ENCODE assay signal across 9 cellular contexts in genomic region chr1:23544444-23545389, GRCh38. TPM values are rescaled to one million over a fixed set of nuclear protein-coding genes. Genes with fewer than 3 reads are reported as not detected.
DNase-seq lines count a peak whose midpoint lies in the region; ATAC-seq and TF ChIP-seq lines count a peak whose summit lies in the region.
"Had no signal": no experiment of that assay in that cellular context is flagged by ENCODE, and none has a peak within 500 bp of the region (broad histone marks: within the 10 kb centered on the region; RNA-seq: fewer than 3 reads in every experiment).

No MANE protein-coding gene starts in this region.

- H3K27me3 Mint-ChIP-seq in activated naive CD8-positive, alpha-beta T cell treated with anti-CD3 and anti-CD28 coated beads, Interleukin-2, amount 10 ng/mL, durations not matched to agents 7 days and 5 days, result peaks cover 1% of the 10 kb centered on the region
- peaks cover 3% of the 10 kb centered on the region for H3K27me3 Mint-ChIP-seq in progenitor cell of endocrine pancreas

- no peak overlapping the region for H3K27ac Mint-ChIP-seq in activated naive CD8-positive, alpha-beta T cell treated with anti-CD3 and anti-CD28 coated beads, Interleukin-2, amount 10 ng/mL, durations not matched to agents 7 days and 5 days
- H3K27ac Mint-ChIP-seq in progenitor cell of endocrine pancreas, result no peak overlapping the region
- H3K27ac Mint-ChIP-seq: dendritic cell treated with granulocyte-macrophage colony-stimulating factor and Interleukin-4, amounts not matched to agents 40 ng/mL and 50 ng/mL, for 4 days had no signal

- peak; percentile 29 for ATAC-seq in activated naive CD8-positive, alpha-beta T cell treated with anti-CD3 and anti-CD28 coated beads, Interleukin-2, amount 10 ng/mL, durations not matched to agents 7 days and 5 days (ENCODE audit: low read depth)
- peak; percentile 80 for ATAC-seq in Right ventricle myocardium superior (ENCODE audit: poor library complexity)
- ATAC-seq in HG02870 (IDR thresholded peaks at IDR 0.05; ENCODE audit: unreplicated experiment), result no peak
- no peak for ATAC-seq in GM19324 (IDR thresholded peaks at IDR 0.05; ENCODE audit: low FRiP score, unreplicated experiment)

- DNase-seq in EL (peak; percentile 85), NAMALWA (ENCODE audit: low spot score) (peak; percentile 88), SKM-1 (lab: John Stamatoyannopoulos, UW; ENCODE audit: unreplicated experiment) (peak; percentile 67), Right ventricle myocardium superior (peak; percentile 84), progenitor cell of endocrine pancreas (ENCODE audit: low spot score, unreplicated experiment) (peak; percentile 74)
- peak; percentile 70 for DNase-seq in activated naive CD8-positive, alpha-beta T cell treated with anti-CD3 and anti-CD28 coated beads, Interleukin-2, amount 10 ng/mL, durations not matched to agents 7 days and 5 days

- peaks cover 8% of the 10 kb centered on the region for H3K4me1 Mint-ChIP-seq in activated naive CD8-positive, alpha-beta T cell treated with anti-CD3 and anti-CD28 coated beads, Interleukin-2, amount 10 ng/mL, durations not matched to agents 7 days and 5 days
- H3K4me1 Mint-ChIP-seq in progenitor cell of endocrine pancreas (ENCODE audit: low read depth), result peaks cover 11% of the 10 kb centered on the region

- H3K4me3 Mint-ChIP-seq in activated naive CD8-positive, alpha-beta T cell treated with anti-CD3 and anti-CD28 coated beads, Interleukin-2, amount 10 ng/mL, durations not matched to agents 7 days and 5 days, result no peak overlapping the region
- no peak overlapping the region for H3K4me3 Mint-ChIP-seq in progenitor cell of endocrine pancreas (ENCODE audit: low read depth)
- H3K4me3 Mint-ChIP-seq: dendritic cell treated with granulocyte-macrophage colony-stimulating factor and Interleukin-4, amounts not matched to agents 40 ng/mL and 50 ng/mL, for 4 days had no signal

- intact Hi-C loops in Right ventricle myocardium superior (cut with DNase I), result loop anchor here (1.0 kb wide), 1 partner anchor 93 kb away; no protein-coding TSS in a partner anchor

- H3K36me3 Mint-ChIP-seq in activated naive CD8-positive, alpha-beta T cell treated with anti-CD3 and anti-CD28 coated beads, Interleukin-2, amount 10 ng/mL, durations not matched to agents 7 days and 5 days, result no peaks in the 10 kb centered on the region
- H3K36me3 Mint-ChIP-seq in progenitor cell of endocrine pancreas (ENCODE audit: insufficient read depth), result no peaks in the 10 kb centered on the region

- TF ChIP-seq CTCF in progenitor cell of endocrine pancreas (IDR thresholded peaks at IDR 0.05; ENCODE audit: unreplicated experiment), result peak; percentile 91

- H3K9me3 Mint-ChIP-seq in activated naive CD8-positive, alpha-beta T cell treated with anti-CD3 and anti-CD28 coated beads, Interleukin-2, amount 10 ng/mL, durations not matched to agents 7 days and 5 days, result no peaks in the 10 kb centered on the region
- no peaks in the 10 kb centered on the region for H3K9me3 Mint-ChIP-seq in progenitor cell of endocrine pancreas (ENCODE audit: low read depth)
- H3K9me3 Mint-ChIP-seq: dendritic cell treated with granulocyte-macrophage colony-stimulating factor and Interleukin-4, amounts not matched to agents 40 ng/mL and 50 ng/mL, for 4 days had no signal

- POLR2A ChIA-PET in activated naive CD8-positive, alpha-beta T cell treated with anti-CD3 and anti-CD28 coated beads, Interleukin-2, amount 10 ng/mL, durations not matched to agents 7 days and 5 days (lab: Charles Lee), result interaction anchor here (0.7 to 3.6 kb wide), 5 partner anchors 10 to 92 kb away, joined by 3 to 40 read pairs (median 4); no protein-coding TSS in a partner anchor

RNA-seq across cellular contexts. Expression of gene E2F2, which starts 13.7 kb away (rescaled TPM):
- total RNA-seq in activated naive CD8-positive, alpha-beta T cell treated with anti-CD3 and anti-CD28 coated beads, Interleukin-2, amount 10 ng/mL, durations not matched to agents 7 days and 5 days, result 10 to 100 TPM; 44.2 to 45.1 TPM
- total RNA-seq in Right ventricle myocardium superior (0.35 TPM), progenitor cell of endocrine pancreas (7.8 and 9.7 TPM in 2 replicates)

RNA-seq across cellular contexts. Expression of gene ID3, which starts 14.6 kb away (rescaled TPM):
- total RNA-seq in activated naive CD8-positive, alpha-beta T cell treated with anti-CD3 and anti-CD28 coated beads, Interleukin-2, amount 10 ng/mL, durations not matched to agents 7 days and 5 days, result 10 to 100 TPM; 44.0 to 51.1 TPM
- total RNA-seq in Right ventricle myocardium superior (73.0 TPM), progenitor cell of endocrine pancreas (420 and 434 TPM in 2 replicates)

Comparison
In these comparisons a context has a peak if more than half of its experiments do, and no peak if none do; other contexts are left out.
1. ATAC-seq: peak in activated naive CD8-positive, alpha-beta T cell treated with anti-CD3 and anti-CD28 coated beads, Interleukin-2, amount 10 ng/mL, durations not matched to agents 7 days and 5 days (single experiment) and Right ventricle myocardium superior (single experiment); none in HG02870 (single experiment) and GM19324 (single experiment).
2. Peak in every context shown above with its lines, with median percentiles within 50 percentile points of each other: DNase-seq.